ENCODE assay signal across 6 cellular contexts in the genomic region with DNA sequence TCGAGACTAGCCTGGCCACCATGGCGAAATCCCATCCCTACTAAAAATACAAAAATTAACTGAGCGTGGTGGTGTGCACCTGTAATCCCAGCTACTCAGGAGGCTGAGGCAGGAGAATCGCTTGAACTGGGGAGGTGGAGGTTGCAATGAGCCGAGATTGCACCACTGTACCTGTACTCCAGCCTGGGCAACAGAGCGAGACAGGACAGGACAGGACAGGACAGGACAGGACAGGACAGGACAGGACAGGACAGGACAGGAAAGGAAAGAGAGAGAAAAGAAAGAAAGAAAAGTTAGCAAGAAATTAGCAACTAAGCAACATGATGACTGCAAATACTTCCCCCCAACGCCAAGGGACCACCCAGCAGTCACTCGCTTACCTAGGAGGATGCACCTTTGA. TPM values are rescaled to one million over a fixed set of nuclear protein-coding genes. Genes with fewer than 3 reads are reported as not detected.
A peak's percentile ranks its signal among the peaks of the same experiment; 100 is the strongest.
DNase-seq lines count a peak whose midpoint lies in the region; ATAC-seq and TF ChIP-seq lines count a peak whose summit lies in the region.
"Not testable (repeated sequence)": the region's sequence is repeated elsewhere in the genome, so short reads cannot be mapped to it uniquely, and the experiment has no call there.

No MANE protein-coding gene starts in this region.

- peaks cover 35 to 48% of the 10 kb centered on the region in 2 donors for H3K36me3 Mint-ChIP-seq in CD14-positive monocyte
- not testable (repeated sequence) for H3K36me3 Mint-ChIP-seq in WTC11
- H3K36me3 Mint-ChIP-seq in MCF 10A (ENCODE audit: insufficient read depth, unreplicated experiment), result peaks cover 10% of the 10 kb centered on the region
- peaks cover 13% of the 10 kb centered on the region for H3K36me3 Mint-ChIP-seq in chondrocyte (ENCODE audit: low read depth)

- ATAC-seq in WTC11, foreskin keratinocyte, sciatic nerve: not testable (repeated sequence)

- not testable (repeated sequence) for H3K4me1 ChIP-seq in foreskin keratinocyte

- not testable (repeated sequence) for H3K27me3 Mint-ChIP-seq in CD14-positive monocyte (ENCODE audit: low read depth in 3 of 3); WTC11 (ENCODE audit: low read depth); MCF 10A (ENCODE audit: insufficient read depth, unreplicated experiment); chondrocyte (ENCODE audit: low read depth)

- BruUV-seq in MCF 10A (replicated peaks; lab: Mats Ljungman, UMichigan), result not testable (repeated sequence)

- H3K27ac Mint-ChIP-seq in CD14-positive monocyte (peak overlapping the region in 1 of 7 donors; percentile 60), WTC11 (peak overlapping the region; percentile 65)
- H3K27ac Mint-ChIP-seq in MCF 10A (ENCODE audit: low read depth, unreplicated experiment); chondrocyte (ENCODE audit: unreplicated experiment): not testable (repeated sequence)

- H3K9me3 Mint-ChIP-seq in CD14-positive monocyte; WTC11; MCF 10A (ENCODE audit: unreplicated experiment); chondrocyte (ENCODE audit: low read depth): not testable (repeated sequence)

- peaks cover 73% of the 10 kb centered on the region for H3K4me1 Mint-ChIP-seq in CD14-positive monocyte
- H3K4me1 Mint-ChIP-seq in WTC11, result peaks cover 16% of the 10 kb centered on the region
- not testable (repeated sequence) for H3K4me1 Mint-ChIP-seq in MCF 10A (ENCODE audit: insufficient read depth, unreplicated experiment)
- H3K4me1 Mint-ChIP-seq in chondrocyte (ENCODE audit: low read depth), result peaks cover 43% of the 10 kb centered on the region

- POLR2A ChIA-PET in WTC11 (lab: Charles Lee), result not testable (repeated sequence)
- POLR2A ChIA-PET in MCF 10A (lab: Yijun Ruan, JAX), result interaction anchor here (0.6 kb wide), 1 partner anchor 339 kb away, joined by 3 read pairs; no protein-coding TSS in a partner anchor

- CTCF ChIA-PET in WTC11 (lab: Charles Lee), result interaction anchor here (1.0 kb wide), 1 partner anchor 60 kb away, joined by 3 read pairs; no protein-coding TSS in a partner anchor
- CTCF ChIA-PET in MCF 10A (lab: Yijun Ruan, JAX), result interaction anchor here (1.1 kb wide), 1 partner anchor 12 kb away, joined by 3 read pairs; no protein-coding TSS in a partner anchor

- not testable (repeated sequence) for H3K27me3 ChIP-seq in foreskin keratinocyte

- intact Hi-C loops in CD14-positive monocyte (cut with micrococcal nuclease); MCF 10A (cut with micrococcal nuclease): not testable (repeated sequence)
- intact Hi-C loops in sciatic nerve (cut with DNase I), result loop anchor here (5.0 kb wide), 1 partner anchor 375 kb away; no protein-coding TSS in a partner anchor

- not testable (repeated sequence) for TF ChIP-seq CTCF in CD14-positive monocyte (IDR thresholded peaks at IDR 0.05); WTC11 (IDR thresholded peaks at IDR 0.05); MCF 10A (IDR thresholded peaks at IDR 0.05; ENCODE audit: unreplicated experiment); chondrocyte (IDR thresholded peaks at IDR 0.05); foreskin keratinocyte (conservative IDR thresholded peaks at IDR 0.05)

- not testable (repeated sequence) for H3K27ac ChIP-seq in foreskin keratinocyte

- not testable (repeated sequence) for H3K4me3 Mint-ChIP-seq in CD14-positive monocyte; WTC11; MCF 10A (ENCODE audit: unreplicated experiment); chondrocyte (ENCODE audit: unreplicated experiment)

- DNase-seq in CD14-positive monocyte (ENCODE audit: low spot score) (peak; percentile 7), WTC11 (ENCODE audit: low spot score) (peak; percentile 4), MCF 10A (ENCODE audit: unreplicated experiment) (peak; percentile 35), chondrocyte (ENCODE audit: low spot score) (peak; percentile 20), foreskin keratinocyte (peak; percentile 8 to 37), sciatic nerve (ENCODE audit: low spot score) (peak; percentile 13)

RNA-seq across cellular contexts. Expression of a gene that starts 33.2 kb away (rescaled TPM):
- polyA plus RNA-seq in CD14-positive monocyte (1 to 10 TPM; 8.1 to 8.7 TPM), foreskin keratinocyte (2.4 and 2.6 TPM in 2 replicates)
- total RNA-seq in WTC11 (2021) (14.1 to 17.1 TPM (median 14.5 TPM) in 3 replicates), MCF 10A (2022) (16.5 and 20.2 TPM in 2 replicates), chondrocyte (42.6 to 52.4 TPM (median 51.0 TPM) in 3 replicates), foreskin keratinocyte (8.3 and 9.7 TPM in 2 replicates), sciatic nerve (56.8 TPM)

RNA-seq across cellular contexts. Expression of a gene that starts 56.8 kb away (rescaled TPM):
- 10 to 100 TPM; 30.9 to 38.0 TPM for polyA plus RNA-seq in CD14-positive monocyte
- 39.4 to 41.0 TPM (median 39.5 TPM) in 3 replicates for total RNA-seq in WTC11 (2021)
- 43.2 and 45.4 TPM in 2 replicates for total RNA-seq in MCF 10A (2022)
- total RNA-seq in chondrocyte, result 31.9 to 37.3 TPM (median 35.9 TPM) in 3 replicates
- total RNA-seq in foreskin keratinocyte, result 33.5 and 34.0 TPM in 2 replicates
- polyA plus RNA-seq in foreskin keratinocyte, result 28.3 and 28.7 TPM in 2 replicates
- total RNA-seq in sciatic nerve, result 23.0 TPM
